ENCODE assay signal across 22 cellular contexts in the genomic region with DNA sequence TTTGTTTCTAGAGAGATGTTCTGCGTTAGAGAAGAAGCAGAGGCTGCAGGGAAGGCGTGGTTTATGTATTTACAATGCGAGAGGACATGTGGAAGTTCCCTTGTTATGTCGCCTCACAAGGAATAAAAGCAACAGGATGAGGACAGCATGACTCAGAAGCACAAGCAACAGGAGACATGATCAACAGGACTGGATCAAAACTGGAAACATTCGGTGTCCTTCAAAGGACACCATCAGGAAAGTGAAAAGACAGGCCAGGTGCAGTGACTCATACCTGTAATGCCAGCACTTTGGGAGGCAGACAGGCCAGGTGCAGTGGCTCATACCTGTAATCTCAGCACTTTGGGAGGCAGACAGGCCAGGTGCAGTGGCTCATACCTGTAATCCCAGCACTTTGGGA. TPM values are rescaled to one million over a fixed set of nuclear protein-coding genes. Genes with fewer than 3 reads are reported as not detected.
A peak's percentile ranks its signal among the peaks of the same experiment; 100 is the strongest.
DNase-seq lines count a peak whose midpoint lies in the region; ATAC-seq lines count a peak whose summit lies in the region.
"Had no signal": no experiment of that assay in that cellular context is flagged by ENCODE, and none has a peak within 500 bp of the region (broad histone marks: within the 10 kb centered on the region; RNA-seq: fewer than 3 reads in every experiment).

No MANE protein-coding gene starts in this region.

- ATAC-seq in esophagus mucosa (peak; percentile 90), GM18907 (IDR thresholded peaks at IDR 0.05; ENCODE audit: unreplicated experiment) (no peak), HG03521 (IDR thresholded peaks at IDR 0.05; ENCODE audit: unreplicated experiment) (no peak)
- no peak for ATAC-seq in stimulated activated naive CD8-positive, alpha-beta T cell treated with anti-CD3 and anti-CD28 coated beads, Interleukin-15, Interleukin-2, amounts not matched to agents 100 U/mL and 50 U/mL, for 24 hours
- ATAC-seq: activated CD4-positive, CD25-positive, alpha-beta regulatory T cell treated with anti-CD3 and anti-CD28 coated beads, Interleukin-2, amount 50 U/mL, for 24 hours; right lobe of liver had no signal

- DNase-seq in EL (peak; percentile 15), RKO (ENCODE audit: low spot score) (peak; percentile 34), mucosa of gallbladder (ENCODE audit: low spot score) (peak; percentile 38), NCI-H187 treated with DMSO at 0.1 percent for 48 hours (lab: John Stamatoyannopoulos, UW) (no peak)
- no peak for DNase-seq in stimulated activated naive CD8-positive, alpha-beta T cell treated with anti-CD3 and anti-CD28 coated beads, Interleukin-15, Interleukin-2, amounts not matched to agents 100 U/mL and 50 U/mL, for 24 hours
- DNase-seq: caudate nucleus; CD4-positive, alpha-beta T cell; GOT3; hypothalamus; NCI-H1092 treated with DMSO at 0.1 percent for 48 hours; NCI-H748 treated with DMSO at 0.1 percent for 48 hours; nucleus accumbens; Peyer's patch; right lobe of liver; SK-N-SH; stimulated activated CD4-positive, alpha-beta T cell treated with anti-CD3 and anti-CD28 coated beads, Interleukin-2, amount 100 ng/mL, for 24 hours; T-helper 9 cell; uterus had no signal

RNA-seq across cellular contexts. Expression of a gene that starts 52.6 kb away (rescaled TPM):
- total RNA-seq in esophagus mucosa (23.2 TPM), mucosa of gallbladder (56.9 TPM)

Comparison
In these comparisons a context has a peak if more than half of its experiments do, and no peak if none do; other contexts are left out.
1. DNase-seq: peak in EL (single experiment), RKO (single experiment) and mucosa of gallbladder (single experiment); none in stimulated activated naive CD8-positive, alpha-beta T cell treated with anti-CD3 and anti-CD28 coated beads, Interleukin-15, Interleukin-2, amounts not matched to agents 100 U/mL and 50 U/mL, for 24 hours (single experiment) and NCI-H187 treated with DMSO at 0.1 percent for 48 hours (single experiment).